8 cellular contexts compared by ENCODE assay signal in the genomic region with DNA sequence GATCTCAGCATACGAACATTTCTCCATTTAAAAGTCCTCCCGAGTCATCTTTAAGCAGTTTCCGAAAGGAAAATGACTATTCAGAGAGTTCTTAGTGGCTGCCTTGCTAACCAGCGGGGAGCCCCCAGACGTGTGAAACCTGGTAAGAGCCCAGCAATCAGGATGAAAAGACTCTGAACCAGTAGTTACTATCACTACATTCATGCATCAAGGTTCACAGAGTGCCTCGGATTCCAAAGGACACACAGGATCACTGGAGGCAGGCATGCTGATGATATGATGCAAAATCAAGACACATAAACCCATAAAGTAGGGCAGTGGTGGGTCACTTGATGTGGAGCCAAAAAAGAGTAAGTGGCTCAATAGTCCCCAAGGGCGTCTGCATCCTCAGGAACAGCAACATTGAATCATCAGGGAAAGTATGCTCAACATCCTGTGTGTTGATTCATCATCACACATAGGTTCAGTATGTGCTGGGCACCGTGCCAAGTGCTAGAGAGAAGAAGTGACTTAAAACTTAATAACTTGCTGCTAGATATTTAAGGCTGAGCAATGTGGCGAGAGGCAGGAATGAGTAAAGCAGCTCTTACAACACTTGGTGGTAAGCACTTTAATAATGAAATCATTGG. TPM values are rescaled to one million over a fixed set of nuclear protein-coding genes. Genes with fewer than 3 reads are reported as not detected.
DNase-seq lines count a peak whose midpoint lies in the region; ATAC-seq, FAIRE-seq and TF ChIP-seq lines count a peak whose summit lies in the region.

No MANE protein-coding gene starts in this region.

- no peak overlapping the region for H3K4me2 ChIP-seq in trophoblast cell (ENCODE audit: low read length)

- H3K9ac ChIP-seq in trophoblast cell (ENCODE audit: low read length) = no peak overlapping the region

- H3K27ac Mint-ChIP-seq in activated T-helper 17 cell treated with anti-CD3 and anti-CD28 coated beads, Interleukin-2, amount 50 U/mL, for 72 hours = peak overlapping the region; percentile 92

- H4K8ac ChIP-seq in trophoblast cell (ENCODE audit: low read depth, low read length) = no peak overlapping the region

- peaks cover 40% of the 10 kb centered on the region for H3K4me1 Mint-ChIP-seq in activated T-helper 17 cell treated with anti-CD3 and anti-CD28 coated beads, Interleukin-2, amount 50 U/mL, for 72 hours

- H3K9me3 ChIP-seq in Peyer's patch (no peaks in the 10 kb centered on the region), trophoblast cell (ENCODE audit: insufficient read depth, low read depth, low read length) (no peaks in the 10 kb centered on the region), uterus (no peaks in the 10 kb centered on the region)

- H3K27ac ChIP-seq in Peyer's patch (peak overlapping the region in 2 of 4 donors; percentile 77 to 87), trophoblast cell (ENCODE audit: low read depth, low read length) (no peak overlapping the region), uterus (no peak overlapping the region)

- intact Hi-C loops in uterus (cut with DNase I; ENCODE audit: low total_unique reads) = no loop called here

- H3K27me3 ChIP-seq in Peyer's patch (no peaks in the 10 kb centered on the region), trophoblast cell (ENCODE audit: insufficient read depth, low read length) (no peaks in the 10 kb centered on the region), uterus (no peaks in the 10 kb centered on the region)

- peaks cover 11% of the 10 kb centered on the region for H3K9me3 Mint-ChIP-seq in activated T-helper 17 cell treated with anti-CD3 and anti-CD28 coated beads, Interleukin-2, amount 50 U/mL, for 72 hours

- no peaks in the 10 kb centered on the region for H3K79me2 ChIP-seq in trophoblast cell (ENCODE audit: control insufficient read depth, insufficient read depth, low read length, poor library complexity)

- no peak overlapping the region for H2BK5ac ChIP-seq in trophoblast cell (ENCODE audit: low read depth, low read length, poor library complexity)

- no peak overlapping the region for H3K14ac ChIP-seq in trophoblast cell (ENCODE audit: low read length)

- peak; percentile 100 for DNase-seq in NOMO-1 treated with DMSO at 0.1 percent for 48 hours (lab: John Stamatoyannopoulos, UW; ENCODE audit: unreplicated experiment)
- no peak for DNase-seq in NOMO-1 (lab: John Stamatoyannopoulos, UW; ENCODE audit: unreplicated experiment in 2 of 2)
- peak; percentile 57 to 97 (median 89) for DNase-seq in Peyer's patch
- DNase-seq in fibroblast of the conjunctiva (ENCODE audit: low read depth) = peak; percentile 100
- DNase-seq in trophoblast cell = peak; percentile 99 to 100
- peak; percentile 22 to 58 for DNase-seq in uterus
- DNase-seq in GM12891 (ENCODE audit: insufficient read length, low spot score) = no peak

- H3K4me3 ChIP-seq in Peyer's patch (peak overlapping the region in 1 of 4 donors; percentile 3), trophoblast cell (ENCODE audit: low read depth, low read length) (no peak overlapping the region), uterus (no peak overlapping the region)

- no peak for TF ChIP-seq POLR2A in Peyer's patch (IDR thresholded peaks at IDR 0.05)
- no peak for TF ChIP-seq POLR2A in uterus (IDR thresholded peaks at IDR 0.05)
- TF ChIP-seq POLR2A in GM12891 (IDR thresholded peaks at IDR 0.05; ENCODE audit: low read depth, low read length) = no peak

- H3K36me3 Mint-ChIP-seq in activated T-helper 17 cell treated with anti-CD3 and anti-CD28 coated beads, Interleukin-2, amount 50 U/mL, for 72 hours (ENCODE audit: low read depth) = peaks cover 59% of the 10 kb centered on the region

- H2BK120ac ChIP-seq in trophoblast cell (ENCODE audit: insufficient read depth, low read length, poor library complexity) = no peak overlapping the region

- H3K18ac ChIP-seq in trophoblast cell (ENCODE audit: low read length) = no peak overlapping the region

- no peak overlapping the region for H3K4ac ChIP-seq in trophoblast cell (ENCODE audit: low read depth, low read length)

- no peak for FAIRE-seq in GM12891 (lab: Jason Lieb, UNC)

- H3K36me3 ChIP-seq in Peyer's patch (no peaks in the 10 kb centered on the region), trophoblast cell (ENCODE audit: control insufficient read depth in 1 of 2, insufficient read depth in 2 of 2, low read length in 2 of 2) (no peaks in the 10 kb centered on the region), uterus (no peaks in the 10 kb centered on the region)

- no CpG with 5 or more reads among the region's 9 CpGs for WGBS in trophoblast cell (ENCODE audit: extremely low coverage, insufficient coverage, insufficient read length)

- H3K4me3 Mint-ChIP-seq in activated T-helper 17 cell treated with anti-CD3 and anti-CD28 coated beads, Interleukin-2, amount 50 U/mL, for 72 hours = peak overlapping the region; percentile 94

- H2AFZ ChIP-seq in trophoblast cell (ENCODE audit: insufficient read depth, low read length, poor library complexity) = no peak overlapping the region

- H3K79me1 ChIP-seq in trophoblast cell (ENCODE audit: low read length) = no peaks in the 10 kb centered on the region

- H3K27me3 Mint-ChIP-seq in activated T-helper 17 cell treated with anti-CD3 and anti-CD28 coated beads, Interleukin-2, amount 50 U/mL, for 72 hours = no peaks in the 10 kb centered on the region

- H2BK12ac ChIP-seq in trophoblast cell (ENCODE audit: low read length) = no peak overlapping the region

- H3K23ac ChIP-seq in trophoblast cell (ENCODE audit: low read length) = no peak overlapping the region

- H4K12ac ChIP-seq in trophoblast cell (ENCODE audit: low read depth, low read length) = no peak overlapping the region

- H4K91ac ChIP-seq in trophoblast cell (ENCODE audit: low read depth, low read length) = no peak overlapping the region

- TF ChIP-seq CTCF in Peyer's patch (IDR thresholded peaks at IDR 0.05) (peak in 2 of 6 experiments; percentile 11 to 48), uterus (IDR thresholded peaks at IDR 0.05) (no peak)

- H3K4me1 ChIP-seq in Peyer's patch = peaks cover 0 to 20% (median 0%) of the 10 kb centered on the region in 4 donors
- no peaks in the 10 kb centered on the region for H3K4me1 ChIP-seq in trophoblast cell (ENCODE audit: control insufficient read depth in 1 of 2, insufficient read depth in 2 of 2, low read length in 2 of 2)
- H3K4me1 ChIP-seq in uterus = no peaks in the 10 kb centered on the region

- peak; percentile 80 for ATAC-seq in activated T-helper 17 cell treated with anti-CD3 and anti-CD28 coated beads, Interleukin-2, amount 50 U/mL, for 72 hours (replicated peaks)

- H2AK5ac ChIP-seq in trophoblast cell (ENCODE audit: low read length) = no peak overlapping the region

TF ChIP-seq in GM12891, 5 proteins besides CTCF, POLR2A, EP300 and RAD21:
- TF ChIP-seq PAX5 (IDR thresholded peaks at IDR 0.05; ENCODE audit: insufficient read depth, low read length, severe bottlenecking) = no peak
- no peak for TF ChIP-seq POU2F2 (IDR thresholded peaks at IDR 0.05; ENCODE audit: low read depth, low read length)
- no peak for TF ChIP-seq TAF1 (IDR thresholded peaks at IDR 0.05; ENCODE audit: low read depth, low read length)
- no peak for TF ChIP-seq SPI1 (IDR thresholded peaks at IDR 0.05; ENCODE audit: low read depth, low read length)
- no peak for TF ChIP-seq POLR2AphosphoS5 (IDR thresholded peaks at IDR 0.05; ENCODE audit: low read depth, low read length)

RNA-seq across cellular contexts. Expression of gene CCL20, which starts 4.4 kb away (rescaled TPM):
- 10 to 100 TPM in 1 of 4 donors, 1 to 10 TPM in 2, not detected in 1; 4.0 to 14.0 (median 5.1) TPM for total RNA-seq in Peyer's patch
- 100 to 1,000 TPM in 1 of 2 donors, 10 to 100 TPM in 1; 36.1 to 137 TPM for total RNA-seq in activated T-helper 17 cell treated with anti-CD3 and anti-CD28 coated beads, Interleukin-2, amount 50 U/mL, for 72 hours
- polyA plus RNA-seq in trophoblast cell (2013) = not detected in 2 replicates
- total RNA-seq in uterus = not detected
- 1.9 TPM for polyA plus RNA-seq in GM12891 (2012; ENCODE audit: low read depth, missing spikeins)

RNA-seq across cellular contexts. Expression of gene DAW1, which starts 53.4 kb away (rescaled TPM):
- not detected for total RNA-seq in Peyer's patch
- total RNA-seq in activated T-helper 17 cell treated with anti-CD3 and anti-CD28 coated beads, Interleukin-2, amount 50 U/mL, for 72 hours = under 1 TPM in 1 of 2 donors, not detected in 1; 0.24 TPM
- polyA plus RNA-seq in trophoblast cell (2013) = 0.24 and 0.33 TPM in 2 replicates
- 1 to 10 TPM in 1 of 4 donors, under 1 TPM in 1, not detected in 2; 0.29 to 2.5 TPM for total RNA-seq in uterus
- polyA plus RNA-seq in GM12891 (2012; ENCODE audit: low read depth, missing spikeins) = not detected

Comparison
In these comparisons a context has a peak if more than half of its experiments do, and no peak if none do; other contexts are left out.
1. DNase-seq: peak in NOMO-1 treated with DMSO at 0.1 percent for 48 hours (single experiment), Peyer's patch (3 of 3), fibroblast of the conjunctiva (single experiment), trophoblast cell (2 of 2) and uterus (2 of 2); none in NOMO-1 (0 of 2) and GM12891 (single experiment).